In genomic region chr5:14331377-14331776, GRCh38 we compare ENCODE assay signal across 12 cellular contexts.
DNase-seq lines count a peak whose midpoint lies in the region; ATAC-seq and TF ChIP-seq lines count a peak whose summit lies in the region.
"Had no signal": no experiment of that assay in that cellular context is flagged by ENCODE, and none has a peak within 500 bp of the region (broad histone marks: within the 10 kb centered on the region; RNA-seq: fewer than 3 reads in every experiment).

No MANE protein-coding gene starts in this region.

- H3K79me2 ChIP-seq in DOHH2 (ENCODE audit: control insufficient read depth, low read length) = no peaks in the 10 kb centered on the region

- peak overlapping the region; percentile 32 for H3K4me2 ChIP-seq in DOHH2 (ENCODE audit: low read length)

- no peak overlapping the region for H3K27ac ChIP-seq in DOHH2 (ENCODE audit: low read depth, low read length)

- peaks cover 65% of the 10 kb centered on the region for H3K4me1 Mint-ChIP-seq in chondrocyte (ENCODE audit: low read depth)

- intact Hi-C loops in posterior vena cava (cut with DNase I) = no loop called here

- peaks cover 21% of the 10 kb centered on the region for H3K36me3 Mint-ChIP-seq in chondrocyte (ENCODE audit: low read depth)

- peak overlapping the region; percentile 70 for H3K27ac Mint-ChIP-seq in chondrocyte (ENCODE audit: unreplicated experiment)

- no peaks in the 10 kb centered on the region for H3K9me3 ChIP-seq in DOHH2 (ENCODE audit: control insufficient read depth, insufficient read depth, low read length)
- H3K9me3 ChIP-seq: HAP-1 had no signal

- no peaks in the 10 kb centered on the region for H4K20me1 ChIP-seq in DOHH2 (ENCODE audit: control insufficient read depth, insufficient read depth, low read depth, low read length)

- H3K27me3 ChIP-seq in DOHH2 (ENCODE audit: control insufficient read depth, low read length) = no peaks in the 10 kb centered on the region

- peaks cover 19% of the 10 kb centered on the region for H3K4me1 ChIP-seq in DOHH2 (ENCODE audit: control insufficient read depth, low read length)
- H3K4me1 ChIP-seq: HAP-1 had no signal

- H3F3A ChIP-seq in DOHH2 (ENCODE audit: control insufficient read depth, insufficient read depth) = no peaks in the 10 kb centered on the region

- H3K4me3 Mint-ChIP-seq in chondrocyte (ENCODE audit: unreplicated experiment) = no peak overlapping the region

- H3K36me3 ChIP-seq in DOHH2 (ENCODE audit: control insufficient read depth, low read length) = peaks cover 3% of the 10 kb centered on the region; the same call in 1 of the 2 replicates

- no peak for TF ChIP-seq CTCF in DOHH2 (IDR thresholded peaks at IDR 0.05; ENCODE audit: low read depth, low read length, poor library complexity, severe bottlenecking)
- no peak for TF ChIP-seq CTCF in chondrocyte (IDR thresholded peaks at IDR 0.05)

- peak; percentile 51 for ATAC-seq in GM21367 (IDR thresholded peaks at IDR 0.05; ENCODE audit: unreplicated experiment)
- ATAC-seq in HG03460 (IDR thresholded peaks at IDR 0.05; ENCODE audit: unreplicated experiment) = peak; percentile 62
- no peak for ATAC-seq in HG03108 (IDR thresholded peaks at IDR 0.05; ENCODE audit: unreplicated experiment)
- ATAC-seq in HG02798 (IDR thresholded peaks at IDR 0.05; ENCODE audit: poor library complexity, unreplicated experiment) = no peak

- no peaks in the 10 kb centered on the region for H3K9me2 ChIP-seq in DOHH2 (replicated peaks; ENCODE audit: control insufficient read depth, low read length)

- no peak overlapping the region for H3K4me3 ChIP-seq in DOHH2 (ENCODE audit: low read length)
- H3K4me3 ChIP-seq: HAP-1 had no signal

- DNase-seq in chondrocyte (ENCODE audit: low spot score) (no peak), posterior vena cava (ENCODE audit: low spot score) (no peak), inferior parietal cortex (ENCODE audit: extremely low spot score) (no peak)
- DNase-seq: amniotic stem cell, DMS53, NCI-H1930 had no signal

- no peaks in the 10 kb centered on the region for H3K27me3 Mint-ChIP-seq in chondrocyte (ENCODE audit: low read depth)

- H3K9me3 Mint-ChIP-seq in chondrocyte (ENCODE audit: low read depth) = no peaks in the 10 kb centered on the region

Comparison
In these comparisons a context has a peak if more than half of its experiments do, and no peak if none do; other contexts are left out.
1. ATAC-seq: peak in GM21367 (single experiment) and HG03460 (single experiment); none in HG03108 (single experiment) and HG02798 (single experiment).